In the genomic region with DNA sequence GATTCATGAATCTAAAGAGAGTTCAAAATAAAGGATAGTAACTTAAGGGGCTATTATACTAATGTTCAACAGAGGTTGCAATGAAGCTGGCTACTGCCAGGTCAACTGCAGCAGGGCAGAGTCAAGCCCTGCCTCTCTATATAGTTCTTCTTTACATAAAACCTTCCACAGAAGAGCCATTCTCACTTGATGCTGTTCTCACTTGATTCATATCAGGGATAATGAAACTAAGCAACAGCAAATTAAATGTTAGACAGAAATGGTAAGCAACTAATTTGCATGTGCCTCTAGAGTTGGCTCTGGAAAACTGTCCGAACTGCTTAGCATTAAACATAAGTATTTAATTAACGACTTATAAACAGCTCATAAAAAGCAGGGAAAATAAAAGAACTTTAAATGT, we compare ENCODE assay signal across 1 cellular context.
TF ChIP-seq lines count a peak whose summit lies in the region.

No MANE protein-coding gene starts in this region.

TF ChIP-seq in IMR-90, 13 proteins besides CTCF, POLR2A, EP300 and RAD21:
- TF ChIP-seq SMC3 (IDR thresholded peaks at IDR 0.05; ENCODE audit: low read depth, low read length): no peak
